10 cellular contexts compared by ENCODE assay signal in genomic region chr2:75100011-75100680, GRCh38.
A peak's percentile ranks its signal among the peaks of the same experiment; 100 is the strongest.
DNase-seq lines count a peak whose midpoint lies in the region; ATAC-seq and FAIRE-seq lines count a peak whose summit lies in the region.
"Had no signal": no experiment of that assay in that cellular context is flagged by ENCODE, and none has a peak within 500 bp of the region (broad histone marks: within the 10 kb centered on the region; RNA-seq: fewer than 3 reads in every experiment).

No MANE protein-coding gene starts in this region.

- intact Hi-C loops in activated CD4-positive, alpha-beta T cell treated with anti-CD3 and anti-CD28 coated beads for 36 hours (cut with DNase I, micrococcal nuclease): no loop called here

- H3K4me1 Mint-ChIP-seq in activated CD4-positive, alpha-beta T cell treated with anti-CD3 and anti-CD28 coated beads for 36 hours: no peaks in the 10 kb centered on the region

- peaks cover 4% of the 10 kb centered on the region for H3K36me3 Mint-ChIP-seq in activated CD4-positive, alpha-beta T cell treated with anti-CD3 and anti-CD28 coated beads for 36 hours (ENCODE audit: low read depth)

- no peak overlapping the region for H3K4me3 Mint-ChIP-seq in activated CD4-positive, alpha-beta T cell treated with anti-CD3 and anti-CD28 coated beads for 36 hours

- CTCF ChIA-PET in activated CD4-positive, alpha-beta T cell treated with anti-CD3 and anti-CD28 coated beads for 36 hours (lab: Charles Lee): interaction anchor here (1.0 kb wide), 1 partner anchor 9 kb away, joined by 3 read pairs; no protein-coding TSS in a partner anchor

- H3K9me3 Mint-ChIP-seq in activated CD4-positive, alpha-beta T cell treated with anti-CD3 and anti-CD28 coated beads for 36 hours (ENCODE audit: low read depth): no peaks in the 10 kb centered on the region

- ATAC-seq in HG02870 (IDR thresholded peaks at IDR 0.05; ENCODE audit: unreplicated experiment) (no peak), HG03342 (IDR thresholded peaks at IDR 0.05; ENCODE audit: unreplicated experiment) (no peak)
- ATAC-seq in activated CD4-positive, alpha-beta T cell treated with anti-CD3 and anti-CD28 coated beads for 36 hours: no peak

- FAIRE-seq in frontal cortex (lab: Jason Lieb, UNC): no peak

- no peaks in the 10 kb centered on the region for H3K27me3 Mint-ChIP-seq in activated CD4-positive, alpha-beta T cell treated with anti-CD3 and anti-CD28 coated beads for 36 hours

- no peak overlapping the region for H3K27ac Mint-ChIP-seq in activated CD4-positive, alpha-beta T cell treated with anti-CD3 and anti-CD28 coated beads for 36 hours

- POLR2A ChIA-PET in activated CD4-positive, alpha-beta T cell treated with anti-CD3 and anti-CD28 coated beads for 36 hours (lab: Charles Lee): no interaction called here

- DNase-seq in DMS53 (lab: John Stamatoyannopoulos, UW) (peak; percentile 55), LHCN-M2 (ENCODE audit: low read depth) (peak; percentile 73), T1000 (lab: John Stamatoyannopoulos, UW) (peak; percentile 20), kidney glomerular epithelial cell (lab: John Stamatoyannopoulos, UW) (peak; percentile 95), frontal cortex (ENCODE audit: low spot score in 2 of 2) (no peak)
- DNase-seq in activated CD4-positive, alpha-beta T cell treated with anti-CD3 and anti-CD28 coated beads for 36 hours: no peak
- DNase-seq: activated CD4-positive, alpha-beta T cell treated with anti-CD3 and anti-CD28 coated beads, Interleukin-2, amount 50 U/mL, for 4 hours; stimulated activated CD4-positive, alpha-beta T cell treated with anti-CD3 and anti-CD28 coated beads, Interleukin-2, amount 100 ng/mL, for 24 hours had no signal

Comparison
In these comparisons a context has a peak if more than half of its experiments do, and no peak if none do; other contexts are left out.
1. DNase-seq: peak in DMS53 (single experiment), LHCN-M2 (single experiment), T1000 (single experiment) and kidney glomerular epithelial cell (single experiment); none in frontal cortex (0 of 2) and activated CD4-positive, alpha-beta T cell treated with anti-CD3 and anti-CD28 coated beads for 36 hours (single experiment).